9 cellular contexts compared by ENCODE assay signal in the genomic region with DNA sequence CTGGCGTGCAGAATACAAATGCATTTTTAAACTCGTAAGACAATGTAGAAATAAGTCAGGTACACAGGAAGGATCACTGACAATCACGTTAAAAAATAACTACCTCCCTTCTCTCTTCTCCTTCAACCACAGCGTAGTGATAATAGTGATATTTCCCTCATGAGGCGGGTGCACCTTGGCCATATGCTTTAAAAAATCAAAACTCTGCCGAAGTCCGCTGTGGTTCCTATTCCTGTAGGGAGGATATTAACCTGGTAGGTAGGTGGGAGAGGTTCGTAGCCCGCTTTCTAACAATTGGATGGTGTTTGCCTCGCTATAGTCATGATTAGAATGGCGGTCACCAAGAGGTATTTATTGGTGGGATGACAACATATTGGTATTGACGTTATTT. TPM values are rescaled to one million over a fixed set of nuclear protein-coding genes. Genes with fewer than 3 reads are reported as not detected.
A peak's percentile ranks its signal among the peaks of the same experiment; 100 is the strongest.
DNase-seq lines count a peak whose midpoint lies in the region; ATAC-seq and TF ChIP-seq lines count a peak whose summit lies in the region.
"Had no signal": no experiment of that assay in that cellular context is flagged by ENCODE, and none has a peak within 500 bp of the region (broad histone marks: within the 10 kb centered on the region; RNA-seq: fewer than 3 reads in every experiment).

No MANE protein-coding gene starts in this region.

- no TSS peak for BruUV-seq in Calu3 (replicated peaks; lab: Mats Ljungman, UMichigan)

- H3K4me2 ChIP-seq in trophoblast cell (ENCODE audit: low read length), result peak overlapping the region; percentile 93

- H3K27me3 ChIP-seq in Peyer's patch, result no peaks in the 10 kb centered on the region
- peaks cover 0 to 9% (median 0%) of the 10 kb centered on the region in 4 donors for H3K27me3 ChIP-seq in esophagus squamous epithelium
- H3K27me3 ChIP-seq in trophoblast cell (ENCODE audit: insufficient read depth, low read length), result no peaks in the 10 kb centered on the region

- TF ChIP-seq POLR2A in Peyer's patch (IDR thresholded peaks at IDR 0.05), result no peak
- TF ChIP-seq POLR2A in esophagus squamous epithelium (IDR thresholded peaks at IDR 0.05), result no peak
- no peak for TF ChIP-seq POLR2A in GM18505 (IDR thresholded peaks at IDR 0.05; ENCODE audit: borderline replicate concordance, extremely low read depth, insufficient read depth, insufficient read length)

- no peak overlapping the region for H3K4ac ChIP-seq in trophoblast cell (ENCODE audit: low read depth, low read length)

- no peak overlapping the region for H3K18ac ChIP-seq in trophoblast cell (ENCODE audit: low read length)

- H3K9me3 Mint-ChIP-seq in Calu3 (ENCODE audit: low read depth, unreplicated experiment), result no peaks in the 10 kb centered on the region

- H2AK5ac ChIP-seq in trophoblast cell (ENCODE audit: low read length), result no peak overlapping the region

- H3K14ac ChIP-seq in trophoblast cell (ENCODE audit: low read length), result no peak overlapping the region

- H4K8ac ChIP-seq in trophoblast cell (ENCODE audit: low read depth, low read length), result no peak overlapping the region

- peak overlapping the region in 1 of 4 donors; percentile 51 for H3K27ac ChIP-seq in Peyer's patch
- H3K27ac ChIP-seq in esophagus squamous epithelium, result peak overlapping the region; percentile 59 to 74 (median 68)
- H3K27ac ChIP-seq in trophoblast cell (ENCODE audit: low read depth, low read length), result no peak overlapping the region

- H4K91ac ChIP-seq in trophoblast cell (ENCODE audit: low read depth, low read length), result no peak overlapping the region

- H3K27me3 Mint-ChIP-seq in Calu3 (ENCODE audit: unreplicated experiment), result peaks cover 55% of the 10 kb centered on the region

- H2AFZ ChIP-seq in trophoblast cell (ENCODE audit: insufficient read depth, low read length, poor library complexity), result no peak overlapping the region

- intact Hi-C loops in Calu3 (cut with micrococcal nuclease; ENCODE audit: unreplicated experiment), result loop anchor here (1.0 to 5.0 kb wide), 2 partner anchors 81 to 420 kb away; no protein-coding TSS in a partner anchor
- intact Hi-C loops in esophagus squamous epithelium (cut with DNase I), result no loop called here

- H3K36me3 ChIP-seq in Peyer's patch (no peaks in the 10 kb centered on the region), esophagus squamous epithelium (no peaks in the 10 kb centered on the region), trophoblast cell (ENCODE audit: control insufficient read depth in 1 of 2, insufficient read depth in 2 of 2, low read length in 2 of 2) (no peaks in the 10 kb centered on the region)

- H3K23ac ChIP-seq in trophoblast cell (ENCODE audit: low read length), result no peak overlapping the region

- TF ChIP-seq CTCF in Calu3 (IDR thresholded peaks at IDR 0.05; ENCODE audit: unreplicated experiment) (no peak), Peyer's patch (IDR thresholded peaks at IDR 0.05) (no peak), esophagus squamous epithelium (IDR thresholded peaks at IDR 0.05) (no peak)

- H3K4me3 ChIP-seq in Peyer's patch (peak overlapping the region; percentile 23 to 56 (median 44)), esophagus squamous epithelium (peak overlapping the region; percentile 40 to 70 (median 52)), trophoblast cell (ENCODE audit: low read depth, low read length) (no peak overlapping the region)

- H3K9ac ChIP-seq in trophoblast cell (ENCODE audit: low read length), result no peak overlapping the region

- no peak overlapping the region for H2BK5ac ChIP-seq in trophoblast cell (ENCODE audit: low read depth, low read length, poor library complexity)

- peaks cover 4% of the 10 kb centered on the region for H3K79me2 ChIP-seq in trophoblast cell (ENCODE audit: control insufficient read depth, insufficient read depth, low read length, poor library complexity)

- DNase-seq in Calu3 (no peak), Peyer's patch (no peak), esophagus squamous epithelium (lab: John Stamatoyannopoulos, UW) (no peak), trophoblast cell (no peak), NCI-H2196 (lab: John Stamatoyannopoulos, UW; ENCODE audit: unreplicated experiment) (no peak), NCI-H774 (lab: John Stamatoyannopoulos, UW) (no peak)

- peaks cover 26% of the 10 kb centered on the region for H3K4me1 Mint-ChIP-seq in Calu3 (ENCODE audit: low read depth, unreplicated experiment)

- H3K27ac Mint-ChIP-seq in Calu3 (ENCODE audit: unreplicated experiment), result peak overlapping the region; percentile 6

- H3K79me1 ChIP-seq in trophoblast cell (ENCODE audit: low read length), result peaks cover 6% of the 10 kb centered on the region

- WGBS in esophagus squamous epithelium, 2 donors, result 24 to 32% methylated on average over 12 of the region's 12 CpGs
- WGBS in trophoblast cell (ENCODE audit: extremely low coverage, insufficient coverage, insufficient read length), result no CpG with 5 or more reads among the region's 12 CpGs

- H3K4me1 ChIP-seq in Peyer's patch, result peaks cover 0 to 11% (median 1%) of the 10 kb centered on the region in 4 donors
- peaks cover 0 to 12% (median 0%) of the 10 kb centered on the region in 3 donors for H3K4me1 ChIP-seq in esophagus squamous epithelium
- no peaks in the 10 kb centered on the region for H3K4me1 ChIP-seq in trophoblast cell (ENCODE audit: control insufficient read depth in 1 of 2, insufficient read depth in 2 of 2, low read length in 2 of 2)

- no peak for ATAC-seq in HG03354 (IDR thresholded peaks at IDR 0.05; ENCODE audit: poor library complexity, severe bottlenecking, unreplicated experiment)
- no peak for ATAC-seq in GM18505 (IDR thresholded peaks at IDR 0.05; ENCODE audit: unreplicated experiment)

- CTCF ChIA-PET in Calu3 (lab: Charles Lee), result no interaction called here

- H3K4me3 Mint-ChIP-seq in Calu3 (ENCODE audit: low read depth, unreplicated experiment), result peak overlapping the region; percentile 86

- H2BK120ac ChIP-seq in trophoblast cell (ENCODE audit: insufficient read depth, low read length, poor library complexity), result no peak overlapping the region

- H4K12ac ChIP-seq in trophoblast cell (ENCODE audit: low read depth, low read length), result no peak overlapping the region

- H3K36me3 Mint-ChIP-seq in Calu3 (ENCODE audit: insufficient read depth, unreplicated experiment), result peaks cover 16% of the 10 kb centered on the region

- no peak overlapping the region for H2BK12ac ChIP-seq in trophoblast cell (ENCODE audit: low read length)

- H3K9me3 ChIP-seq in Peyer's patch (no peaks in the 10 kb centered on the region), esophagus squamous epithelium (no peaks in the 10 kb centered on the region), trophoblast cell (ENCODE audit: insufficient read depth, low read depth, low read length) (no peaks in the 10 kb centered on the region)

RNA-seq across cellular contexts. Expression of a gene that starts 0.7 kb away (rescaled TPM):
- total RNA-seq in Calu3 (2022) (not detected in 2 replicates), Peyer's patch (1 to 10 TPM; 1.3 to 7.4 (median 3.2) TPM), esophagus squamous epithelium (1 to 10 TPM in 1 of 4 donors, under 1 TPM in 3; 0.45 to 8.8 (median 0.74) TPM)
- polyA plus RNA-seq in trophoblast cell (2013), result 18.9 and 20.6 TPM in 2 replicates
- total RNA-seq: dermis microvascular lymphatic vessel endothelial cell had no signal
